1 cellular context compared by ENCODE assay signal in the genomic region with DNA sequence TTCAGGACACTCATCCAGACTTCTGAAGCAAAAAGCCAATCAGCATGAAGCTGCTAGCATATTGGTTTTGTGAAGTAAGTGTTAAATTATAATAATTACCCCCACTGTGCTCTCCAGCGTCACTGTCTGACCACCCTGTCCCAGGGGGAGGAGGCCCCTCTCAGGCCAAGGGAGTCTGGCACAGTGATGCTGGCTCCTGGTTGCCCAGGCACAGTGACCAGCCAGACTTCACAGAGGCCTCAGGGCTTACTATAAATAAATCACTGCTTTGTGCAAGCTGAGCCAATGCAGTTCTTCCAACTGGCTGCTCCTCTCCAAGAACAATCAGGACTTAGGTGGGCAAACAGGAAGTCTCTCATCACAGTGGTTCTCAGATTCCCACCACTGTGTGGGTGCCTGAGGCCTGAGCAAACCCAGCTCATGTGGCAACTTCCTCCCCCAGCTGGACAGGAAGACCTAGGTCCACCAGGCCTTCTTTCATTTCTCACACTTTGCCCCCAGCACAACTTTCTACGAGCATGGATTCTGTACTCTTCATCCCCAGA.
TF ChIP-seq lines count a peak whose summit lies in the region.

No MANE protein-coding gene starts in this region.

TF ChIP-seq in HepG2, 621 proteins besides CTCF, POLR2A, EP300 and RAD21 (continued from another document and continues in another):
- TF ChIP-seq, protein P1, sequence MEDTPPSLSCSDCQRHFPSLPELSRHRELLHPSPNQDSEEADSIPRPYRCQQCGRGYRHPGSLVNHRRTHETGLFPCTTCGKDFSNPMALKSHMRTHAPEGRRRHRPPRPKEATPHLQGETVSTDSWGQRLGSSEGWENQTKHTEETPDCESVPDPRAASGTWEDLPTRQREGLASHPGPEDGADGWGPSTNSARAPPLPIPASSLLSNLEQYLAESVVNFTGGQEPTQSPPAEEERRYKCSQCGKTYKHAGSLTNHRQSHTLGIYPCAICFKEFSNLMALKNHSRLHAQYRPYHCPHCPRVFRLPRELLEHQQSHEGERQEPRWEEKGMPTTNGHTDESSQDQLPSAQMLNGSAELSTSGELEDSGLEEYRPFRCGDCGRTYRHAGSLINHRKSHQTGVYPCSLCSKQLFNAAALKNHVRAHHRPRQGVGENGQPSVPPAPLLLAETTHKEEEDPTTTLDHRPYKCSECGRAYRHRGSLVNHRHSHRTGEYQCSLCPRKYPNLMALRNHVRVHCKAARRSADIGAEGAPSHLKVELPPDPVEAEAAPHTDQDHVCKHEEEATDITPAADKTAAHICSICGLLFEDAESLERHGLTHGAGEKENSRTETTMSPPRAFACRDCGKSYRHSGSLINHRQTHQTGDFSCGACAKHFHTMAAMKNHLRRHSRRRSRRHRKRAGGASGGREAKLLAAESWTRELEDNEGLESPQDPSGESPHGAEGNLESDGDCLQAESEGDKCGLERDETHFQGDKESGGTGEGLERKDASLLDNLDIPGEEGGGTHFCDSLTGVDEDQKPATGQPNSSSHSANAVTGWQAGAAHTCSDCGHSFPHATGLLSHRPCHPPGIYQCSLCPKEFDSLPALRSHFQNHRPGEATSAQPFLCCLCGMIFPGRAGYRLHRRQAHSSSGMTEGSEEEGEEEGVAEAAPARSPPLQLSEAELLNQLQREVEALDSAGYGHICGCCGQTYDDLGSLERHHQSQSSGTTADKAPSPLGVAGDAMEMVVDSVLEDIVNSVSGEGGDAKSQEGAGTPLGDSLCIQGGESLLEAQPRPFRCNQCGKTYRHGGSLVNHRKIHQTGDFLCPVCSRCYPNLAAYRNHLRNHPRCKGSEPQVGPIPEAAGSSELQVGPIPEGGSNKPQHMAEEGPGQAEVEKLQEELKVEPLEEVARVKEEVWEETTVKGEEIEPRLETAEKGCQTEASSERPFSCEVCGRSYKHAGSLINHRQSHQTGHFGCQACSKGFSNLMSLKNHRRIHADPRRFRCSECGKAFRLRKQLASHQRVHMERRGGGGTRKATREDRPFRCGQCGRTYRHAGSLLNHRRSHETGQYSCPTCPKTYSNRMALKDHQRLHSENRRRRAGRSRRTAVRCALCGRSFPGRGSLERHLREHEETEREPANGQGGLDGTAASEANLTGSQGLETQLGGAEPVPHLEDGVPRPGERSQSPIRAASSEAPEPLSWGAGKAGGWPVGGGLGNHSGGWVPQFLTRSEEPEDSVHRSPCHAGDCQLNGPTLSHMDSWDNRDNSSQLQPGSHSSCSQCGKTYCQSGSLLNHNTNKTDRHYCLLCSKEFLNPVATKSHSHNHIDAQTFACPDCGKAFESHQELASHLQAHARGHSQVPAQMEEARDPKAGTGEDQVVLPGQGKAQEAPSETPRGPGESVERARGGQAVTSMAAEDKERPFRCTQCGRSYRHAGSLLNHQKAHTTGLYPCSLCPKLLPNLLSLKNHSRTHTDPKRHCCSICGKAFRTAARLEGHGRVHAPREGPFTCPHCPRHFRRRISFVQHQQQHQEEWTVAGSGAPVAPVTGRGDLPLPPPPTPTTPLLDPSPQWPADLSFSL (CRISPR knock-in tag; IDR thresholded peaks at IDR 0.05), result no peak
- TF ChIP-seq HDAC1 (CRISPR knock-in tag; IDR thresholded peaks at IDR 0.05) (peak; percentile 85), ZSCAN12 (CRISPR knock-in tag; IDR thresholded peaks at IDR 0.05) (no peak), ZNF709 (CRISPR knock-in tag; IDR thresholded peaks at IDR 0.05) (no peak), YY1 (IDR thresholded peaks at IDR 0.05; ENCODE audit: insufficient read depth, insufficient replicate concordance, low read depth, low read length) (peak; percentile 38), XBP1 (CRISPR knock-in tag; IDR thresholded peaks at IDR 0.05) (no peak), CEBPG (CRISPR knock-in tag; IDR thresholded peaks at IDR 0.05) (peak; percentile 82), CEBPB (IDR thresholded peaks at IDR 0.05; ENCODE audit: borderline replicate concordance, low read depth, low read length) (peak; percentile 76; the same call in 1 of the 2 replicates), ARNT2 (CRISPR knock-in tag; IDR thresholded peaks at IDR 0.05; ENCODE audit: low read depth) (peak; percentile 23; the same call in 1 of the 2 replicates), ZSCAN21 (CRISPR knock-in tag; IDR thresholded peaks at IDR 0.05; ENCODE audit: borderline replicate concordance) (peak; percentile 54; the same call in 1 of the 2 replicates), SUZ12 (IDR thresholded peaks at IDR 0.05; ENCODE audit: low read depth, low read length) (no peak), PHF21A (CRISPR knock-in tag; IDR thresholded peaks at IDR 0.05) (peak; percentile 95), MBD4 (IDR thresholded peaks at IDR 0.05; ENCODE audit: borderline replicate concordance, low read length) (no peak), ETV6 (CRISPR knock-in tag; conservative IDR thresholded peaks at IDR 0.05) (no peak), ETV5 (CRISPR knock-in tag; IDR thresholded peaks at IDR 0.05; ENCODE audit: borderline replicate concordance) (peak; percentile 95), FOXA3 (CRISPR knock-in tag; IDR thresholded peaks at IDR 0.05) (peak; percentile 37; the same call in 1 of the 2 replicates), ZNF772 (CRISPR knock-in tag; IDR thresholded peaks at IDR 0.05) (no peak), HNRNPH1 (optimal IDR thresholded peaks at IDR 0.05; ENCODE audit: low read depth, low read length) (no peak), NFATC3 (CRISPR knock-in tag; IDR thresholded peaks at IDR 0.05) (no peak), ELF1 (CRISPR knock-in tag; IDR thresholded peaks at IDR 0.05) (peak; percentile 64), ZNF441 (CRISPR knock-in tag; IDR thresholded peaks at IDR 0.05; ENCODE audit: borderline replicate concordance) (peak; percentile 34; the same call in 1 of the 2 replicates), ZZZ3 (CRISPR knock-in tag; IDR thresholded peaks at IDR 0.05; ENCODE audit: borderline replicate concordance) (0 out of 2 replicates have a peak, but pooled peaks have one; percentile 32), HDAC2 (CRISPR knock-in tag; IDR thresholded peaks at IDR 0.05) (peak; percentile 72), ZNF263 (CRISPR knock-in tag; IDR thresholded peaks at IDR 0.05) (peak; percentile 86), KAT8 (CRISPR knock-in tag; IDR thresholded peaks at IDR 0.05) (peak; percentile 63), ZNF792 (CRISPR knock-in tag; IDR thresholded peaks at IDR 0.05) (0 out of 2 replicates have a peak, but pooled peaks have one; percentile 33)
- TF ChIP-seq, protein P2, sequence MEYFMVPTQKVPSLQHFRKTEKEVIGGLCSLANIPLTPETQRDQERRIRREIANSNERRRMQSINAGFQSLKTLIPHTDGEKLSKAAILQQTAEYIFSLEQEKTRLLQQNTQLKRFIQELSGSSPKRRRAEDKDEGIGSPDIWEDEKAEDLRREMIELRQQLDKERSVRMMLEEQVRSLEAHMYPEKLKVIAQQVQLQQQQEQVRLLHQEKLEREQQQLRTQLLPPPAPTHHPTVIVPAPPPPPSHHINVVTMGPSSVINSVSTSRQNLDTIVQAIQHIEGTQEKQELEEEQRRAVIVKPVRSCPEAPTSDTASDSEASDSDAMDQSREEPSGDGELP (IDR thresholded peaks at IDR 0.05; ENCODE audit: borderline replicate concordance, low read depth), result peak; percentile 90; the same call in 1 of the 2 replicates
- TF ChIP-seq, protein P3, sequence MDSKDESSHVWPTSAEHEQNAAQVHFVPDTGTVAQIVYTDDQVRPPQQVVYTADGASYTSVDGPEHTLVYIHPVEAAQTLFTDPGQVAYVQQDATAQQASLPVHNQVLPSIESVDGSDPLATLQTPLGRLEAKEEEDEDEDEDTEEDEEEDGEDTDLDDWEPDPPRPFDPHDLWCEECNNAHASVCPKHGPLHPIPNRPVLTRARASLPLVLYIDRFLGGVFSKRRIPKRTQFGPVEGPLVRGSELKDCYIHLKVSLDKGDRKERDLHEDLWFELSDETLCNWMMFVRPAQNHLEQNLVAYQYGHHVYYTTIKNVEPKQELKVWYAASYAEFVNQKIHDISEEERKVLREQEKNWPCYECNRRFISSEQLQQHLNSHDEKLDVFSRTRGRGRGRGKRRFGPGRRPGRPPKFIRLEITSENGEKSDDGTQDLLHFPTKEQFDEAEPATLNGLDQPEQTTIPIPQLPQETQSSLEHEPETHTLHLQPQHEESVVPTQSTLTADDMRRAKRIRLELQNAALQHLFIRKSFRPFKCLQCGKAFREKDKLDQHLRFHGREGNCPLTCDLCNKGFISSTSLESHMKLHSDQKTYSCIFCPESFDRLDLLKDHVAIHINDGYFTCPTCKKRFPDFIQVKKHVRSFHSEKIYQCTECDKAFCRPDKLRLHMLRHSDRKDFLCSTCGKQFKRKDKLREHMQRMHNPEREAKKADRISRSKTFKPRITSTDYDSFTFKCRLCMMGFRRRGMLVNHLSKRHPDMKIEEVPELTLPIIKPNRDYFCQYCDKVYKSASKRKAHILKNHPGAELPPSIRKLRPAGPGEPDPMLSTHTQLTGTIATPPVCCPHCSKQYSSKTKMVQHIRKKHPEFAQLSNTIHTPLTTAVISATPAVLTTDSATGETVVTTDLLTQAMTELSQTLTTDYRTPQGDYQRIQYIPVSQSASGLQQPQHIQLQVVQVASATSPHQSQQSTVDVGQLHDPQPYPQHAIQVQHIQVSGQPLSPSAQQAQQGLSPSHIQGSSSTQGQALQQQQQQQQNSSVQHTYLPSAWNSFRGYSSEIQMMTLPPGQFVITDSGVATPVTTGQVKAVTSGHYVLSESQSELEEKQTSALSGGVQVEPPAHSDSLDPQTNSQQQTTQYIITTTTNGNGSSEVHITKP (CRISPR knock-in tag; IDR thresholded peaks at IDR 0.05; ENCODE audit: low read depth), result peak; percentile 56; the same call in 1 of the 2 replicates
- TF ChIP-seq, protein P4, sequence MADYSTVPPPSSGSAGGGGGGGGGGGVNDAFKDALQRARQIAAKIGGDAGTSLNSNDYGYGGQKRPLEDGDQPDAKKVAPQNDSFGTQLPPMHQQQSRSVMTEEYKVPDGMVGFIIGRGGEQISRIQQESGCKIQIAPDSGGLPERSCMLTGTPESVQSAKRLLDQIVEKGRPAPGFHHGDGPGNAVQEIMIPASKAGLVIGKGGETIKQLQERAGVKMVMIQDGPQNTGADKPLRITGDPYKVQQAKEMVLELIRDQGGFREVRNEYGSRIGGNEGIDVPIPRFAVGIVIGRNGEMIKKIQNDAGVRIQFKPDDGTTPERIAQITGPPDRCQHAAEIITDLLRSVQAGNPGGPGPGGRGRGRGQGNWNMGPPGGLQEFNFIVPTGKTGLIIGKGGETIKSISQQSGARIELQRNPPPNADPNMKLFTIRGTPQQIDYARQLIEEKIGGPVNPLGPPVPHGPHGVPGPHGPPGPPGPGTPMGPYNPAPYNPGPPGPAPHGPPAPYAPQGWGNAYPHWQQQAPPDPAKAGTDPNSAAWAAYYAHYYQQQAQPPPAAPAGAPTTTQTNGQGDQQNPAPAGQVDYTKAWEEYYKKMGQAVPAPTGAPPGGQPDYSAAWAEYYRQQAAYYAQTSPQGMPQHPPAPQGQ (CRISPR knock-in tag; IDR thresholded peaks at IDR 0.05; ENCODE audit: borderline replicate concordance), result no peak
- TF ChIP-seq, protein P5, sequence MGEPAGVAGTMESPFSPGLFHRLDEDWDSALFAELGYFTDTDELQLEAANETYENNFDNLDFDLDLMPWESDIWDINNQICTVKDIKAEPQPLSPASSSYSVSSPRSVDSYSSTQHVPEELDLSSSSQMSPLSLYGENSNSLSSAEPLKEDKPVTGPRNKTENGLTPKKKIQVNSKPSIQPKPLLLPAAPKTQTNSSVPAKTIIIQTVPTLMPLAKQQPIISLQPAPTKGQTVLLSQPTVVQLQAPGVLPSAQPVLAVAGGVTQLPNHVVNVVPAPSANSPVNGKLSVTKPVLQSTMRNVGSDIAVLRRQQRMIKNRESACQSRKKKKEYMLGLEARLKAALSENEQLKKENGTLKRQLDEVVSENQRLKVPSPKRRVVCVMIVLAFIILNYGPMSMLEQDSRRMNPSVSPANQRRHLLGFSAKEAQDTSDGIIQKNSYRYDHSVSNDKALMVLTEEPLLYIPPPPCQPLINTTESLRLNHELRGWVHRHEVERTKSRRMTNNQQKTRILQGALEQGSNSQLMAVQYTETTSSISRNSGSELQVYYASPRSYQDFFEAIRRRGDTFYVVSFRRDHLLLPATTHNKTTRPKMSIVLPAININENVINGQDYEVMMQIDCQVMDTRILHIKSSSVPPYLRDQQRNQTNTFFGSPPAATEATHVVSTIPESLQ (CRISPR knock-in tag; conservative IDR thresholded peaks at IDR 0.05), result no peak
- TF ChIP-seq, protein P6, sequence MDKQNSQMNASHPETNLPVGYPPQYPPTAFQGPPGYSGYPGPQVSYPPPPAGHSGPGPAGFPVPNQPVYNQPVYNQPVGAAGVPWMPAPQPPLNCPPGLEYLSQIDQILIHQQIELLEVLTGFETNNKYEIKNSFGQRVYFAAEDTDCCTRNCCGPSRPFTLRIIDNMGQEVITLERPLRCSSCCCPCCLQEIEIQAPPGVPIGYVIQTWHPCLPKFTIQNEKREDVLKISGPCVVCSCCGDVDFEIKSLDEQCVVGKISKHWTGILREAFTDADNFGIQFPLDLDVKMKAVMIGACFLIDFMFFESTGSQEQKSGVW (CRISPR knock-in tag; IDR thresholded peaks at IDR 0.05; ENCODE audit: borderline replicate concordance), result no peak
- TF ChIP-seq, protein P7, sequence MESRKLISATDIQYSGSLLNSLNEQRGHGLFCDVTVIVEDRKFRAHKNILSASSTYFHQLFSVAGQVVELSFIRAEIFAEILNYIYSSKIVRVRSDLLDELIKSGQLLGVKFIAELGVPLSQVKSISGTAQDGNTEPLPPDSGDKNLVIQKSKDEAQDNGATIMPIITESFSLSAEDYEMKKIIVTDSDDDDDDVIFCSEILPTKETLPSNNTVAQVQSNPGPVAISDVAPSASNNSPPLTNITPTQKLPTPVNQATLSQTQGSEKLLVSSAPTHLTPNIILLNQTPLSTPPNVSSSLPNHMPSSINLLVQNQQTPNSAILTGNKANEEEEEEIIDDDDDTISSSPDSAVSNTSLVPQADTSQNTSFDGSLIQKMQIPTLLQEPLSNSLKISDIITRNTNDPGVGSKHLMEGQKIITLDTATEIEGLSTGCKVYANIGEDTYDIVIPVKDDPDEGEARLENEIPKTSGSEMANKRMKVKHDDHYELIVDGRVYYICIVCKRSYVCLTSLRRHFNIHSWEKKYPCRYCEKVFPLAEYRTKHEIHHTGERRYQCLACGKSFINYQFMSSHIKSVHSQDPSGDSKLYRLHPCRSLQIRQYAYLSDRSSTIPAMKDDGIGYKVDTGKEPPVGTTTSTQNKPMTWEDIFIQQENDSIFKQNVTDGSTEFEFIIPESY (CRISPR knock-in tag; IDR thresholded peaks at IDR 0.05), result 0 out of 2 replicates have a peak, but pooled peaks have one; percentile 4
- TF ChIP-seq, protein P8, sequence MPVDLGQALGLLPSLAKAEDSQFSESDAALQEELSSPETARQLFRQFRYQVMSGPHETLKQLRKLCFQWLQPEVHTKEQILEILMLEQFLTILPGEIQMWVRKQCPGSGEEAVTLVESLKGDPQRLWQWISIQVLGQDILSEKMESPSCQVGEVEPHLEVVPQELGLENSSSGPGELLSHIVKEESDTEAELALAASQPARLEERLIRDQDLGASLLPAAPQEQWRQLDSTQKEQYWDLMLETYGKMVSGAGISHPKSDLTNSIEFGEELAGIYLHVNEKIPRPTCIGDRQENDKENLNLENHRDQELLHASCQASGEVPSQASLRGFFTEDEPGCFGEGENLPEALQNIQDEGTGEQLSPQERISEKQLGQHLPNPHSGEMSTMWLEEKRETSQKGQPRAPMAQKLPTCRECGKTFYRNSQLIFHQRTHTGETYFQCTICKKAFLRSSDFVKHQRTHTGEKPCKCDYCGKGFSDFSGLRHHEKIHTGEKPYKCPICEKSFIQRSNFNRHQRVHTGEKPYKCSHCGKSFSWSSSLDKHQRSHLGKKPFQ (CRISPR knock-in tag; IDR thresholded peaks at IDR 0.05; ENCODE audit: insufficient replicate concordance), result peak; percentile 32
- TF ChIP-seq, protein P9, sequence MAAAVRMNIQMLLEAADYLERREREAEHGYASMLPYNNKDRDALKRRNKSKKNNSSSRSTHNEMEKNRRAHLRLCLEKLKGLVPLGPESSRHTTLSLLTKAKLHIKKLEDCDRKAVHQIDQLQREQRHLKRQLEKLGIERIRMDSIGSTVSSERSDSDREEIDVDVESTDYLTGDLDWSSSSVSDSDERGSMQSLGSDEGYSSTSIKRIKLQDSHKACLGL (CRISPR knock-in tag; IDR thresholded peaks at IDR 0.05), result no peak
